In the genomic region with DNA sequence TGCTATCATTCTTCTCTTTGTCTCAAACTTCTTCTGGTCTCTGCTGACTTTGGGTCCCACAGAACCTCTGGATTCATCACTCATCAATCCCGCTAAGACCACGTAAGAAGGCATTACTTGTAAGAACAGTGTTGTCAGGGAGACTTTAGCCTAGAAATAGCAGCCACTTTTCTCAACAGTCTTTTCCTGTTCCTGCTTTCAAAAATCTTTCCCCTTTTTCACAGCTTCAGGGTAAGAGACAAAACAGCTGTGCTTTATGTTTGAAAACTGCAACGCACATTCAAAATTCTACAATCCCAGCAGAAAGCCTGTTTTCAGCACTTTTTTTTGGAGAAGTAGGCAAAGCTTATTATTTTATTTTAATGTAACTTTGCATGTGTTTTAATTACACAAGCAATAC, we compare ENCODE assay signal across 1 cellular context.
TF ChIP-seq lines count a peak whose summit lies in the region.

No MANE protein-coding gene starts in this region.

TF ChIP-seq in HepG2, 621 proteins besides CTCF, POLR2A, EP300 and RAD21 (continued from another document):
- no peak for TF ChIP-seq MBNL3 (CRISPR knock-in tag; conservative IDR thresholded peaks at IDR 0.05)
- no peak for TF ChIP-seq SP5 (CRISPR knock-in tag; IDR thresholded peaks at IDR 0.05; ENCODE audit: borderline replicate concordance, low read depth)
- TF ChIP-seq SUZ12 (IDR thresholded peaks at IDR 0.05; ENCODE audit: low read depth, low read length) = no peak
